8 cellular contexts compared by ENCODE assay signal in genomic region chr16:50696575-50697420, GRCh38. TPM values are rescaled to one million over a fixed set of nuclear protein-coding genes. Genes with fewer than 3 reads are reported as not detected.
DNase-seq lines count a peak whose midpoint lies in the region; ATAC-seq, FAIRE-seq and TF ChIP-seq lines count a peak whose summit lies in the region.

No MANE protein-coding gene starts in this region.

- H3K27ac Mint-ChIP-seq in IgD-negative memory B cell = peak overlapping the region; percentile 48 to 71 (median 65)
- peak overlapping the region; percentile 81 for H3K27ac Mint-ChIP-seq in activated CD8-positive, alpha-beta T cell treated with anti-CD3 and anti-CD28 coated beads, Interleukin-2, amount 10 ng/mL, durations not matched to agents 7 days and 5 days

- POLR2A ChIA-PET in activated CD8-positive, alpha-beta T cell treated with anti-CD3 and anti-CD28 coated beads, Interleukin-2, amount 10 ng/mL, durations not matched to agents 7 days and 5 days (lab: Charles Lee) = interaction anchor here (1.1 to 1.4 kb wide), 3 partner anchors 16 to 30 kb away, joined by 4 to 5 read pairs (median 4); partner anchors contain the start of gene SNX20

- peaks cover 0 to 38% of the 10 kb centered on the region in 2 donors for H3K4me1 ChIP-seq in right atrium auricular region

- H3K9me3 ChIP-seq in right atrium auricular region = no peaks in the 10 kb centered on the region

- peaks cover 35 to 56% (median 46%) of the 10 kb centered on the region in 3 donors for H3K4me1 Mint-ChIP-seq in IgD-negative memory B cell
- peaks cover 58% of the 10 kb centered on the region for H3K4me1 Mint-ChIP-seq in activated CD8-positive, alpha-beta T cell treated with anti-CD3 and anti-CD28 coated beads, Interleukin-2, amount 10 ng/mL, durations not matched to agents 7 days and 5 days (ENCODE audit: low read depth)

- peak; percentile 29 for ATAC-seq in GM21717 (IDR thresholded peaks at IDR 0.05; ENCODE audit: unreplicated experiment)
- ATAC-seq in activated CD8-positive, alpha-beta T cell treated with anti-CD3 and anti-CD28 coated beads, Interleukin-2, amount 10 ng/mL, durations not matched to agents 7 days and 5 days = no peak

- CTCF ChIA-PET in activated CD8-positive, alpha-beta T cell treated with anti-CD3 and anti-CD28 coated beads, Interleukin-2, amount 10 ng/mL, durations not matched to agents 7 days and 5 days (lab: Charles Lee) = interaction anchor here (0.8 to 2.7 kb wide), 7 partner anchors 13 to 110 kb away, joined by 3 to 14 read pairs (median 5); no protein-coding TSS in a partner anchor

- H3K36me3 Mint-ChIP-seq in IgD-negative memory B cell = peaks cover 1% of the 10 kb centered on the region
- peaks cover 6% of the 10 kb centered on the region for H3K36me3 Mint-ChIP-seq in activated CD8-positive, alpha-beta T cell treated with anti-CD3 and anti-CD28 coated beads, Interleukin-2, amount 10 ng/mL, durations not matched to agents 7 days and 5 days (ENCODE audit: low read depth)

- TF ChIP-seq CTCF in right atrium auricular region (IDR thresholded peaks at IDR 0.05) = no peak

- no peak overlapping the region for H3K4me3 ChIP-seq in right atrium auricular region

- peak overlapping the region; percentile 47 to 70 for H3K27ac ChIP-seq in right atrium auricular region

- no peaks in the 10 kb centered on the region for H3K27me3 ChIP-seq in right atrium auricular region

- H3K9me3 Mint-ChIP-seq in IgD-negative memory B cell = peaks cover 0 to 2% (median 0%) of the 10 kb centered on the region in 3 donors
- no peaks in the 10 kb centered on the region for H3K9me3 Mint-ChIP-seq in activated CD8-positive, alpha-beta T cell treated with anti-CD3 and anti-CD28 coated beads, Interleukin-2, amount 10 ng/mL, durations not matched to agents 7 days and 5 days (ENCODE audit: insufficient read depth)

- DNase-seq in GM12892 (ENCODE audit: insufficient read length) = no peak
- no peak for DNase-seq in activated CD8-positive, alpha-beta T cell treated with anti-CD3 and anti-CD28 coated beads, Interleukin-2, amount 10 ng/mL, durations not matched to agents 7 days and 5 days
- peak; percentile 91 for DNase-seq in right atrium auricular region (ENCODE audit: low spot score)
- DNase-seq in stimulated activated CD8-positive, alpha-beta memory T cell treated with anti-CD3 and anti-CD28 coated beads, Interleukin-4, amount 100 ng/mL, for 48 hours = peak; percentile 76
- no peak for DNase-seq in retina
- no peak for DNase-seq in NCI-H1105 (lab: John Stamatoyannopoulos, UW)

- TF ChIP-seq POLR2A in GM12892 (IDR thresholded peaks at IDR 0.05; ENCODE audit: low read depth, low read length) = peak; percentile 31; the same call in 1 of the 2 replicates

- H3K36me3 ChIP-seq in right atrium auricular region = no peaks in the 10 kb centered on the region

- peak overlapping the region in 3 of 4 donors; percentile 81 to 96 (median 94) for H3K4me3 Mint-ChIP-seq in IgD-negative memory B cell
- no peak overlapping the region for H3K4me3 Mint-ChIP-seq in activated CD8-positive, alpha-beta T cell treated with anti-CD3 and anti-CD28 coated beads, Interleukin-2, amount 10 ng/mL, durations not matched to agents 7 days and 5 days

- peak; percentile 92 for FAIRE-seq in GM12892 (lab: Jason Lieb, UNC)

- H3K27me3 Mint-ChIP-seq in IgD-negative memory B cell = no peaks in the 10 kb centered on the region
- H3K27me3 Mint-ChIP-seq in activated CD8-positive, alpha-beta T cell treated with anti-CD3 and anti-CD28 coated beads, Interleukin-2, amount 10 ng/mL, durations not matched to agents 7 days and 5 days (ENCODE audit: low read depth) = peaks cover 17% of the 10 kb centered on the region

RNA-seq across cellular contexts. Expression of gene NOD2, which starts 3.4 kb away (rescaled TPM):
- 7.8 TPM for polyA plus RNA-seq in GM12892 (2012; ENCODE audit: missing spikeins)
- polyA plus RNA-seq in IgD-negative memory B cell = 0.86 TPM
- total RNA-seq in activated CD8-positive, alpha-beta T cell treated with anti-CD3 and anti-CD28 coated beads, Interleukin-2, amount 10 ng/mL, durations not matched to agents 7 days and 5 days = 1 to 10 TPM; 1.6 to 1.7 TPM
- total RNA-seq in right atrium auricular region = 1 to 10 TPM in 1 of 2 donors, under 1 TPM in 1; 0.44 to 1.6 TPM

RNA-seq across cellular contexts. Expression of gene SNX20, which starts 15.7 kb away (rescaled TPM):
- 14.8 TPM for polyA plus RNA-seq in GM12892 (2012; ENCODE audit: missing spikeins)
- 44.6 TPM for polyA plus RNA-seq in IgD-negative memory B cell
- total RNA-seq in activated CD8-positive, alpha-beta T cell treated with anti-CD3 and anti-CD28 coated beads, Interleukin-2, amount 10 ng/mL, durations not matched to agents 7 days and 5 days = 10 to 100 TPM; 64.8 to 65.3 TPM
- total RNA-seq in right atrium auricular region = 1 to 10 TPM in 1 of 2 donors, under 1 TPM in 1; 0.89 to 1.9 TPM

RNA-seq across cellular contexts. Expression of gene CYLD, which starts 45.1 kb away (rescaled TPM):
- polyA plus RNA-seq in GM12892 (2012; ENCODE audit: missing spikeins) = 62.8 TPM
- 78.2 TPM for polyA plus RNA-seq in IgD-negative memory B cell
- 100 to 1,000 TPM; 116 to 129 TPM for total RNA-seq in activated CD8-positive, alpha-beta T cell treated with anti-CD3 and anti-CD28 coated beads, Interleukin-2, amount 10 ng/mL, durations not matched to agents 7 days and 5 days
- 10 to 100 TPM; 20.0 to 21.2 TPM for total RNA-seq in right atrium auricular region

Comparison
In these comparisons a context has a peak if more than half of its experiments do, and no peak if none do; other contexts are left out.
1. DNase-seq: peak in right atrium auricular region (single experiment) and stimulated activated CD8-positive, alpha-beta memory T cell treated with anti-CD3 and anti-CD28 coated beads, Interleukin-4, amount 100 ng/mL, for 48 hours (single experiment); none in GM12892 (single experiment), activated CD8-positive, alpha-beta T cell treated with anti-CD3 and anti-CD28 coated beads, Interleukin-2, amount 10 ng/mL, durations not matched to agents 7 days and 5 days (single experiment), retina (single experiment) and NCI-H1105 (single experiment).
2. RNA of gene SNX20, which starts 15.7 kb away (total RNA-seq): 64.8 to 65.3 TPM in activated CD8-positive, alpha-beta T cell treated with anti-CD3 and anti-CD28 coated beads, Interleukin-2, amount 10 ng/mL, durations not matched to agents 7 days and 5 days; 0.89 to 1.9 TPM in right atrium auricular region; every median in the first group is over 10 times any median in the second.
3. RNA of gene CYLD, which starts 45.1 kb away (total RNA-seq): 116 to 129 TPM in activated CD8-positive, alpha-beta T cell treated with anti-CD3 and anti-CD28 coated beads, Interleukin-2, amount 10 ng/mL, durations not matched to agents 7 days and 5 days; 20.0 to 21.2 TPM in right atrium auricular region; every median in the first group is over 4 times any median in the second.